ENCODE assay signal across 8 cellular contexts in the genomic region with DNA sequence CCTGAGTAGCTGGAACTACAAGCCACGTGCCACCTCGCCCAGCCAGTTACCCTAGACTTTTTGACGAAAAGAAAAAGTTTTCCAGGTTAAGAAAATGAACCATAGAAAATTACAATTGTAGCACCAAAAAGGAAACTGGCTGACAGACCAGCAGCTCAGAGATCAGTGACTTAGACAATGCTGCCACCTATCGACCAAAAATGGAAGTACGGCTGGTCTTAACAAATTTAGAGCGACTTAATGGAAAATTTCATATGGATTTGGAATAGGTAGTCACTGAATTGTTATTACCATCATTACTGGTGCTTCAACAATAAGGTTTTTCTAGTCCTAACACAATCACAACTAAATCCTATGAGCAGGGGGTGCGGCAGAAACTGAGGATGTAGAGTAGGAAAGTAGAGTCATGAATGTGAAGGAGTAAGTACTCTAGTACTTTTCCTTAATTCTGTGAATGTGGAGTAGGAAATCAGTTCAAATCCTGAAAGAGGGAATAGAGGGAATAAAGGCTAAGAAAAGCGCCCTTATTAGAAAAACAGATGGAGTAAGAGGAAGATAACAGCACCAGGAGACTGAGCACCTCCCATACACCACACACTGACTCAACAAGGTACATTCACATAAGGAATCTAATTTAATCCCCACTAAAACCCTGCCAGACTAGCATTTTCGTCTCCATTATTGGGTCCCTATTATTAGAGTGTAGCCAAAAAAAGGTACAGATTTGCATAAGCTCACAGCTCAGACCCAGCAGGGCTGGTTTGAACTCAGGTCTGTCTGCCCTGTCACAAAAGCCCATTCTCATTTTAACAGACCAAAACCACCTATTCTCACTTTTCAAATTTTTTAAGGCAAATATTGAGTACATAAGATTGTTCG. TPM values are rescaled to one million over a fixed set of nuclear protein-coding genes. Genes with fewer than 3 reads are reported as not detected.
DNase-seq lines count a peak whose midpoint lies in the region; ATAC-seq, FAIRE-seq and TF ChIP-seq lines count a peak whose summit lies in the region.

No MANE protein-coding gene starts in this region.

- H4K20me1 ChIP-seq in SU-DHL-6 (ENCODE audit: low read depth, low read length), result no peaks in the 10 kb centered on the region; the same call in 1 of the 2 replicates

- 0 out of 2 replicates have a peak, but pooled peaks cover 2% of the 10 kb centered on the region for H3K27me3 ChIP-seq in SU-DHL-6 (ENCODE audit: low read length)

- H3K27ac ChIP-seq in SU-DHL-6 (ENCODE audit: low read depth, low read length), result no peak overlapping the region

- H3K4me3 ChIP-seq in SU-DHL-6 (ENCODE audit: insufficient read depth, low read length, poor library complexity, severe bottlenecking), result no peak overlapping the region

- H3K9me3 ChIP-seq in SU-DHL-6 (ENCODE audit: insufficient read depth, low read length), result no peaks in the 10 kb centered on the region

- intact Hi-C loops in left cardiac atrium (cut with DNase I), result loop anchor here in 1 of 2 donors (2.0 kb wide), 2 partner anchors 188 to 200 kb away; no protein-coding TSS in a partner anchor

- H3K79me2 ChIP-seq in SU-DHL-6 (ENCODE audit: insufficient read depth, low read length), result no peaks in the 10 kb centered on the region

- TF ChIP-seq CTCF in SU-DHL-6 (IDR thresholded peaks at IDR 0.05; ENCODE audit: insufficient read depth, low read length, poor library complexity, severe bottlenecking), result peak; percentile 71

- ATAC-seq in left cardiac atrium, result peak; percentile 48 to 60
- ATAC-seq in HG03108 (IDR thresholded peaks at IDR 0.05; ENCODE audit: unreplicated experiment), result no peak

- H3K9ac ChIP-seq in SU-DHL-6 (ENCODE audit: low read length), result no peak overlapping the region

- H3K4me2 ChIP-seq in SU-DHL-6 (ENCODE audit: low read depth, low read length, poor library complexity, severe bottlenecking), result no peak overlapping the region

- peak; percentile 76 for DNase-seq in AG08396 (ENCODE audit: low spot score)
- peak; percentile 23 for DNase-seq in GM19239 (ENCODE audit: insufficient read length, low spot score)
- peak; percentile 55 for DNase-seq in NCI-H1092 (lab: John Stamatoyannopoulos, UW)
- peak; percentile 47 for DNase-seq in activated naive CD8-positive, alpha-beta T cell treated with anti-CD3 and anti-CD28 coated beads, Interleukin-2, amount 50 U/mL, for 16 hours (ENCODE audit: low read depth, low spot score)
- peak; percentile 54 for DNase-seq in left cardiac atrium
- DNase-seq in retina, result peak; percentile 83

- no peak overlapping the region for H2AFZ ChIP-seq in SU-DHL-6 (ENCODE audit: low read depth, low read length, severe bottlenecking)

- FAIRE-seq in GM19239 (lab: Jason Lieb, UNC), result peak; percentile 92

- no peaks in the 10 kb centered on the region for H3F3A ChIP-seq in SU-DHL-6 (ENCODE audit: insufficient read depth)

- no peaks in the 10 kb centered on the region for H3K36me3 ChIP-seq in SU-DHL-6 (ENCODE audit: low read length)

- H3K9me2 ChIP-seq in SU-DHL-6 (replicated peaks; ENCODE audit: insufficient read depth, low read length), result no peaks in the 10 kb centered on the region

RNA-seq across cellular contexts. Expression of gene MGST3, which starts 37.9 kb away (rescaled TPM):
- total RNA-seq in left cardiac atrium, result 100 to 1,000 TPM; 436 to 446 TPM

RNA-seq across cellular contexts. Expression of gene LRRC52, which starts 49.4 kb away (rescaled TPM):
- under 1 TPM in 1 of 2 donors, not detected in 1; 0.60 TPM for total RNA-seq in left cardiac atrium

Comparison
In these comparisons a context has a peak if more than half of its experiments do, and no peak if none do; other contexts are left out.
1. DNase-seq: peak in every context shown above with its lines; median percentile 83 in retina; 76 in AG08396; 55 in NCI-H1092; 54 in left cardiac atrium; 47 in activated naive CD8-positive, alpha-beta T cell treated with anti-CD3 and anti-CD28 coated beads, Interleukin-2, amount 50 U/mL, for 16 hours; 23 in GM19239.